Comparison of ENCODE assay signal across 16 cellular contexts in the genomic region with DNA sequence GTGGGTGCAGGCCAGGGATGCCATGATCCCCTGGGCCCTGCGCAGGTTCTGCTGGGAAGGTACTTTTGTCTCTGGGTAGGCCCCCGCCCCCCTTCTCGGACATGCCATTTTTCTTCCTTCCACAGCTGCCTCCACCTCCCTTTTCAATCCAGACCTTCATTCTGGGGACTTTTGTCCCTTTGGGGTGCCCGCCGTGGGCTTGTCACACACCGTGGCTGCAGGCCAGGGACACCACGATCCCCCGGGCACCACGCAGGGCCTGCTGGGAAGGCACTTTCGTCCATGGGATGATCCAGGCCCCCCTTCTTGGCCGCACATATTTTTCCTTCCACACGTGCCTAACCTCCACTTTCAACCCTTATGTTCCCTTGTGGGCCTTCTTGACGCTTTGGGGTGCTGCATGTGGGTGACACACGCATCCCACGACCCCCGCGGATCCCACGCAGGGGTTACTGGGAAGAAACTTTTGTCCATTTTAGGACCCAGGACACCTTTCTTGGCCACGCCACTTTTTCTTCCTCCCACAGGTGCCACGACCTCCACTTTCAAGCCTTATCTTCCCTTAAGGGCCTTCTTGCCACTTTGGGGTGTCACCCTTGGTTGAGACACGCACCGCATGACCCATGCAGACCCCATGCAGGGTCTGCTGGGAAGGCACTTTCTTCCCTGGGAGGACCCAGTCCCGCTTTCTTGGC.
"Had no signal": no experiment of that assay in that cellular context is flagged by ENCODE, and none has a peak within 500 bp of the region (broad histone marks: within the 10 kb centered on the region; RNA-seq: fewer than 3 reads in every experiment).

No MANE protein-coding gene starts in this region.

- ATAC-seq: naive thymus-derived CD4-positive, alpha-beta T cell; stimulated activated naive CD8-positive, alpha-beta T cell treated with anti-CD3 and anti-CD28 coated beads, Interleukin-15, Interleukin-2, amounts not matched to agents 100 U/mL and 50 U/mL, for 24 hours; T-cell had no signal

- H3K36me3 ChIP-seq: adrenal gland, neutrophil had no signal

- H3K4me1 ChIP-seq: adrenal gland had no signal

- H3K27me3 ChIP-seq: adrenal gland, neutrophil had no signal

- H3K4me3 ChIP-seq: adrenal gland, lung, SK-N-MC had no signal

- H3K9me3 ChIP-seq: adrenal gland had no signal

- DNase-seq: activated CD4-positive, alpha-beta T cell treated with anti-CD3 and anti-CD28 coated beads, Interleukin-2, amount 10 ng/mL, durations not matched to agents 7 days and 5 days; activated naive CD4-positive, alpha-beta T cell treated with Interleukin-2 at 50 U/mL for 16 hours; activated T-cell treated with anti-CD3 and anti-CD28 coated beads, Interleukin-2, amount 50 U/mL, for 24 hours; endodermal cell; erythroblast; hippocampal formation; kidney glomerular epithelial cell; naive thymus-derived CD4-positive, alpha-beta T cell; stimulated activated CD4-positive, alpha-beta T cell treated with anti-CD3 and anti-CD28 coated beads, Interleukin-2, amount 100 ng/mL, for 48 hours; stimulated activated naive CD8-positive, alpha-beta T cell treated with anti-CD3 and anti-CD28 coated beads, Interleukin-15, Interleukin-2, amounts not matched to agents 100 U/mL and 50 U/mL, for 24 hours had no signal

- H3K27ac ChIP-seq: adrenal gland, neutrophil, SK-N-MC, VCaP had no signal
